In genomic region chr19:44875666-44876418, GRCh38 we compare ENCODE assay signal across 16 cellular contexts. TPM values are rescaled to one million over a fixed set of nuclear protein-coding genes. Genes with fewer than 3 reads are reported as not detected.
DNase-seq lines count a peak whose midpoint lies in the region; ATAC-seq and TF ChIP-seq lines count a peak whose summit lies in the region.
"Had no signal": no experiment of that assay in that cellular context is flagged by ENCODE, and none has a peak within 500 bp of the region (broad histone marks: within the 10 kb centered on the region; RNA-seq: fewer than 3 reads in every experiment).

No MANE protein-coding gene starts in this region.

- DNase-seq in HFFc6 (no peak), SW480 (ENCODE audit: low spot score) (peak; percentile 89), foreskin keratinocyte (peak; percentile 36 to 43), sciatic nerve (ENCODE audit: low spot score) (no peak), NCI-H128 (lab: John Stamatoyannopoulos, UW; ENCODE audit: unreplicated experiment) (no peak), NCI-H2029 treated with DMSO at 0.1 percent for 48 hours (lab: John Stamatoyannopoulos, UW) (no peak)
- DNase-seq in activated CD8-positive, alpha-beta memory T cell treated with anti-CD3 and anti-CD28 coated beads, Interleukin-2, amount 50 U/mL, for 48 hours: no peak
- DNase-seq: activated naive CD8-positive, alpha-beta T cell treated with anti-CD3 and anti-CD28 coated beads, Interleukin-2, amount 10 ng/mL, durations not matched to agents 7 days and 5 days; BE2C; DND-41; gastrocnemius medialis; NCI-H345; nucleus accumbens; stimulated activated naive CD4-positive, alpha-beta T cell had no signal

- ATAC-seq in foreskin keratinocyte (no peak), sciatic nerve (peak; percentile 4), HG03457 (IDR thresholded peaks at IDR 0.05; ENCODE audit: unreplicated experiment) (no peak)
- ATAC-seq: gastrocnemius medialis, HCT116 had no signal

- no peak overlapping the region for H3K27ac ChIP-seq in foreskin keratinocyte
- H3K27ac ChIP-seq: gastrocnemius medialis had no signal

- H3K27ac Mint-ChIP-seq in HFFc6: peak overlapping the region; percentile 61

- H3K27me3 ChIP-seq in foreskin keratinocyte: no peaks in the 10 kb centered on the region
- H3K27me3 ChIP-seq: BE2C, gastrocnemius medialis had no signal

- no peaks in the 10 kb centered on the region; the same call in none of the 2 replicates for H3K27me3 Mint-ChIP-seq in HFFc6 (ENCODE audit: insufficient read depth)
- H3K27me3 Mint-ChIP-seq: activated naive CD8-positive, alpha-beta T cell treated with anti-CD3 and anti-CD28 coated beads, Interleukin-2, amount 10 ng/mL, durations not matched to agents 7 days and 5 days had no signal

- H3K4me1 Mint-ChIP-seq in HFFc6 (ENCODE audit: low read depth): peaks cover 17% of the 10 kb centered on the region

- TF ChIP-seq CTCF in HFFc6 (IDR thresholded peaks at IDR 0.05) (no peak), foreskin keratinocyte (conservative IDR thresholded peaks at IDR 0.05) (no peak)

- no peaks in the 10 kb centered on the region for H3K9me3 Mint-ChIP-seq in HFFc6
- H3K9me3 Mint-ChIP-seq: activated naive CD8-positive, alpha-beta T cell treated with anti-CD3 and anti-CD28 coated beads, Interleukin-2, amount 10 ng/mL, durations not matched to agents 7 days and 5 days had no signal

- peaks cover 49% of the 10 kb centered on the region for H3K36me3 Mint-ChIP-seq in HFFc6 (ENCODE audit: low read depth)
- H3K36me3 Mint-ChIP-seq: activated naive CD8-positive, alpha-beta T cell treated with anti-CD3 and anti-CD28 coated beads, Interleukin-2, amount 10 ng/mL, durations not matched to agents 7 days and 5 days had no signal

- H3K4me1 ChIP-seq in foreskin keratinocyte: no peaks in the 10 kb centered on the region

- no peak overlapping the region for H3K4me3 Mint-ChIP-seq in HFFc6
- H3K4me3 Mint-ChIP-seq: activated naive CD8-positive, alpha-beta T cell treated with anti-CD3 and anti-CD28 coated beads, Interleukin-2, amount 10 ng/mL, durations not matched to agents 7 days and 5 days had no signal

- intact Hi-C loops in sciatic nerve (cut with DNase I): no loop called here

RNA-seq across cellular contexts. Expression of gene TOMM40, which starts 15.2 kb away (rescaled TPM):
- 100 to 1,000 TPM in 1 of 6 experiments, 10 to 100 TPM in 5; 79.8 to 107 (median 92.2) TPM for total RNA-seq in HFFc6 (2021; fragmentation: NEBNext Ultra II Directional; extraction: Animal tissue kit (Norgen Biotek cat#: 25700))
- total RNA-seq in foreskin keratinocyte: 108 and 136 TPM in 2 replicates
- polyA plus RNA-seq in foreskin keratinocyte: 133 and 159 TPM in 2 replicates
- total RNA-seq in sciatic nerve: 29.1 TPM

RNA-seq across cellular contexts. Expression of gene NECTIN2, which starts 29.7 kb away (rescaled TPM):
- 100 to 1,000 TPM; 126 to 152 (median 148) TPM for total RNA-seq in HFFc6 (2021; fragmentation: NEBNext Ultra II Directional; extraction: Animal tissue kit (Norgen Biotek cat#: 25700))
- total RNA-seq in foreskin keratinocyte (53.9 and 55.8 TPM in 2 replicates), sciatic nerve (115 TPM)
- 48.9 and 49.5 TPM in 2 replicates for polyA plus RNA-seq in foreskin keratinocyte

RNA-seq across cellular contexts. Expression of gene APOE, which starts 29.8 kb away (rescaled TPM):
- 1 to 10 TPM; 1.9 to 6.5 (median 2.5) TPM for total RNA-seq in HFFc6 (2021; fragmentation: NEBNext Ultra II Directional; extraction: Animal tissue kit (Norgen Biotek cat#: 25700))
- 31.9 and 48.5 TPM in 2 replicates for total RNA-seq in foreskin keratinocyte
- polyA plus RNA-seq in foreskin keratinocyte: 44.5 and 71.6 TPM in 2 replicates
- total RNA-seq in sciatic nerve: 79.3 TPM

RNA-seq across cellular contexts. Expression of gene APOC1, which starts 38.6 kb away (rescaled TPM):
- 1 to 10 TPM in 5 of 6 experiments, not detected in 1; 1.4 to 6.8 (median 2.4) TPM for total RNA-seq in HFFc6 (2021; fragmentation: NEBNext Ultra II Directional; extraction: Animal tissue kit (Norgen Biotek cat#: 25700))
- 6.6 and 7.2 TPM in 2 replicates for total RNA-seq in foreskin keratinocyte
- 11.9 and 15.4 TPM in 2 replicates for polyA plus RNA-seq in foreskin keratinocyte
- 29.0 TPM for total RNA-seq in sciatic nerve

Comparison
In these comparisons a context has a peak if more than half of its experiments do, and no peak if none do; other contexts are left out.
1. DNase-seq: peak in SW480 (single experiment) and foreskin keratinocyte (2 of 2); none in HFFc6 (single experiment), sciatic nerve (single experiment), activated CD8-positive, alpha-beta memory T cell treated with anti-CD3 and anti-CD28 coated beads, Interleukin-2, amount 50 U/mL, for 48 hours (single experiment), NCI-H128 (single experiment) and NCI-H2029 treated with DMSO at 0.1 percent for 48 hours (single experiment).